In the genomic region with DNA sequence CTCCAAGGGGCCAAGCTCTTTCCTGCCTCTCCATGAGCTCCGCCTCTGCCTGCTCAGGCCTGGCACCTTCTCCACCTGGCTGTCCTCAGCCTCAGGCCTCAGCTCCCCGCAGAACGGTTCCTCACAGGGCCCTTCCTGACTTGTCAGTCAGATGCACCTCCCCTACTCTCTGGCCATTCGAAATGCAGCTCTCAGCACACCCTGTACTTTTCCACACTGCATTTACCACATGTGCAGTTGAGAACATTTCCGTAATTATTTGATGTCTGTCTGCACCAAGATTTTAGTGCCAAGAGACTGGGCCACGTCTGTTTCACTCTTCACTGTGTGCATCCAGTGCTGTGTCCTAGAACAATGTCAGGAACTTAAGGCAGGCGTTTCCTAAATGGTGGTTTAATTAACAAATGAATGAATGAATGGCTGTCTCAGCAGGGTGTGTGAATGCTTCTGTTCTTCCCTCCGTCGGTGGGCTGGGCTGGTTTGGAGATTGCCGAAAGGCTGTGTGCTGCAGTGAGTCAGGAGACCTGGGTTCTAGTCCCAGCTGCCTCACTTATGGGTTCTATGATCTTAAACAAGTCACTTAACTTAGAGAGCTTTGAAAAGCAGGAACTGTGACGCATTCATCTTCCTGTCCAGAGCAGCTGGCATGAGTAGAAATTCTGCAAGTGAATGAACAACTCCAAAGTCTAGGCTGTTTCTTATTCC, we compare ENCODE assay signal across 17 cellular contexts. TPM values are rescaled to one million over a fixed set of nuclear protein-coding genes. Genes with fewer than 3 reads are reported as not detected.
DNase-seq lines count a peak whose midpoint lies in the region; ATAC-seq, FAIRE-seq and TF ChIP-seq lines count a peak whose summit lies in the region.
"Had no signal": no experiment of that assay in that cellular context is flagged by ENCODE, and none has a peak within 500 bp of the region (broad histone marks: within the 10 kb centered on the region; RNA-seq: fewer than 3 reads in every experiment).

No MANE protein-coding gene starts in this region.

- peaks cover 12% of the 10 kb centered on the region for H3K4me1 Mint-ChIP-seq in astrocyte (ENCODE audit: low read depth, unreplicated experiment)

- H2BK5ac ChIP-seq in mesendoderm (ENCODE audit: low read length) = no peak overlapping the region

- H3K27me3 Mint-ChIP-seq in astrocyte (ENCODE audit: low read depth, unreplicated experiment) = peaks cover 48% of the 10 kb centered on the region

- WGBS in mesendoderm (ENCODE audit: extremely low coverage, insufficient coverage, low lambda C conversion rate) = no CpG with 5 or more reads among the region's 11 CpGs

- no peaks in the 10 kb centered on the region for H3K9me3 ChIP-seq in HUES6 (ENCODE audit: control insufficient read depth, insufficient read depth, low read depth, low read length)
- no peaks in the 10 kb centered on the region for H3K9me3 ChIP-seq in astrocyte (ENCODE audit: insufficient read depth, low read depth, low read length)

- in situ Hi-C loops in GM13977 (cut with MboI; ENCODE audit: low pct_unique_long_range_greater_than_20kb, low sequenced_read_pairs, unreplicated experiment) = no loop called here

- peak; percentile 31 for DNase-seq in NCI-H2029 treated with DMSO at 0.1 percent for 48 hours (lab: John Stamatoyannopoulos, UW)
- no peak for DNase-seq in NCI-H2029 (lab: John Stamatoyannopoulos, UW)
- no peak for DNase-seq in astrocyte (ENCODE audit: low read depth)
- DNase-seq in mesendoderm = peak; percentile 85
- no peak for DNase-seq in GM13977 (ENCODE audit: low spot score)
- DNase-seq: DMS153; NCI-H1436 treated with DMSO at 0.1 percent for 48 hours; nucleus accumbens; PC-9; stimulated activated CD4-positive, alpha-beta T cell treated with anti-CD3 and anti-CD28 coated beads, Interleukin-2, amount 100 ng/mL, for 24 hours; stimulated activated naive CD4-positive, alpha-beta T cell treated with Interleukin-2 at 50 U/mL for 16 hours; T-helper 9 cell had no signal

- H3K79me2 ChIP-seq in astrocyte (ENCODE audit: insufficient read depth, low read length) (no peaks in the 10 kb centered on the region), mesendoderm (ENCODE audit: control insufficient read depth, insufficient read depth, low read length) (no peaks in the 10 kb centered on the region)

- no peak overlapping the region for H3K18ac ChIP-seq in mesendoderm (ENCODE audit: low read length)

- no peak overlapping the region for H2BK15ac ChIP-seq in mesendoderm (replicated peaks; ENCODE audit: low read depth)

- no peak for FAIRE-seq in astrocyte (lab: Jason Lieb, UNC)
- FAIRE-seq: A204.1 had no signal

- H3K36me3 ChIP-seq in HUES6 (ENCODE audit: control insufficient read depth, insufficient read depth, low read length) = no peaks in the 10 kb centered on the region
- no peaks in the 10 kb centered on the region for H3K36me3 ChIP-seq in astrocyte (ENCODE audit: insufficient read depth, low read length)
- H3K36me3 ChIP-seq in mesendoderm (ENCODE audit: control insufficient read depth, insufficient read depth, low read length) = no peaks in the 10 kb centered on the region

- H3K9me3 Mint-ChIP-seq in astrocyte (ENCODE audit: unreplicated experiment) = peaks cover 2% of the 10 kb centered on the region

- H2AFZ ChIP-seq in astrocyte (ENCODE audit: low read depth, low read length) = no peak overlapping the region
- H2AFZ ChIP-seq: PC-9 had no signal

- no peaks in the 10 kb centered on the region for H4K20me1 ChIP-seq in astrocyte (ENCODE audit: insufficient read depth, low read length)

- H2BK120ac ChIP-seq in mesendoderm (ENCODE audit: low read depth, low read length) = no peak overlapping the region

- H3K27ac ChIP-seq in HUES6 (ENCODE audit: low read depth, low read length) (peak overlapping the region; percentile 89), astrocyte (ENCODE audit: low read depth, low read length) (no peak overlapping the region), mesendoderm (ENCODE audit: low read depth, low read length) (no peak overlapping the region)
- H3K27ac ChIP-seq: PC-9 had no signal

- H3K4me3 ChIP-seq in HUES6 (ENCODE audit: low read depth, low read length) = peak overlapping the region; percentile 27; the same call in 1 of the 2 replicates
- no peak overlapping the region for H3K4me3 ChIP-seq in astrocyte (ENCODE audit: insufficient read depth, low read depth, low read length)
- no peak overlapping the region for H3K4me3 ChIP-seq in mesendoderm (ENCODE audit: low read length)
- H3K4me3 ChIP-seq: PC-9 had no signal

- H4K8ac ChIP-seq in mesendoderm (ENCODE audit: low read depth, low read length) = no peak overlapping the region

- peak overlapping the region; percentile 40 for H3K56ac ChIP-seq in mesendoderm (ENCODE audit: low read length)

- no peak overlapping the region for H4K5ac ChIP-seq in mesendoderm (ENCODE audit: low read length)

- TF ChIP-seq CTCF in astrocyte (IDR thresholded peaks at IDR 0.05; ENCODE audit: insufficient read depth, low read depth, low read length) (no peak), GM13977 (IDR thresholded peaks at IDR 0.05; ENCODE audit: extremely low read depth, insufficient read depth, missing control alignments) (no peak)

- no peak for ATAC-seq in HG02852 (IDR thresholded peaks at IDR 0.05; ENCODE audit: unreplicated experiment)
- ATAC-seq in HG03571 (IDR thresholded peaks at IDR 0.05; ENCODE audit: unreplicated experiment) = no peak

- no peak overlapping the region for H2AK5ac ChIP-seq in mesendoderm (ENCODE audit: low read length)

- no peaks in the 10 kb centered on the region for H3K36me3 Mint-ChIP-seq in astrocyte (ENCODE audit: low read depth, unreplicated experiment)

- H3K23ac ChIP-seq in mesendoderm (ENCODE audit: low read length) = no peak overlapping the region

- peaks cover 1% of the 10 kb centered on the region; the same call in 1 of the 2 replicates for H3K27me3 ChIP-seq in HUES6 (ENCODE audit: control insufficient read depth, insufficient read depth, low read length)
- H3K27me3 ChIP-seq in astrocyte (ENCODE audit: insufficient read depth, low read length) = peaks cover 26% of the 10 kb centered on the region
- H3K27me3 ChIP-seq in mesendoderm (ENCODE audit: insufficient read depth, low read length, poor library complexity) = no peaks in the 10 kb centered on the region

- no peaks in the 10 kb centered on the region for H3K79me1 ChIP-seq in mesendoderm (ENCODE audit: low read length)

- H3K9ac ChIP-seq in HUES6 (ENCODE audit: low read length) (peak overlapping the region; percentile 81), astrocyte (ENCODE audit: low read length) (no peak overlapping the region), mesendoderm (ENCODE audit: low read length) (no peak overlapping the region)

- no peak overlapping the region for H3K4me3 Mint-ChIP-seq in astrocyte (ENCODE audit: unreplicated experiment)

- H3K4me1 ChIP-seq in HUES6 (ENCODE audit: control insufficient read depth, insufficient read depth, low read length) (peaks cover 75% of the 10 kb centered on the region), astrocyte (ENCODE audit: insufficient read depth, low read length) (no peaks in the 10 kb centered on the region), mesendoderm (ENCODE audit: control insufficient read depth, low read depth, low read length) (peaks cover 3% of the 10 kb centered on the region)

- H3K4me2 ChIP-seq in astrocyte (ENCODE audit: low read length) (no peak overlapping the region), mesendoderm (ENCODE audit: low read length) (no peak overlapping the region)
- H3K4me2 ChIP-seq: PC-9 had no signal

- H3K27ac Mint-ChIP-seq in astrocyte (ENCODE audit: unreplicated experiment) = peak overlapping the region; percentile 71

- H3K4ac ChIP-seq in mesendoderm (ENCODE audit: low read depth, low read length) = no peak overlapping the region

RNA-seq across cellular contexts. Expression of a gene that starts 5.4 kb away (rescaled TPM):
- 0.02 and 0.05 TPM in 2 replicates for total RNA-seq in astrocyte
- 0.24 TPM for polyA plus RNA-seq in mesendoderm (2013, experiment 1 of 2)
- 0.27 TPM for polyA plus RNA-seq in mesendoderm (2013, experiment 2 of 2)
- total RNA-seq: fibroblast of lung had no signal
- polyA plus RNA-seq: fibroblast of lung had no signal

Comparison
In these comparisons a context has a peak if more than half of its experiments do, and no peak if none do; other contexts are left out.
1. DNase-seq: peak in NCI-H2029 treated with DMSO at 0.1 percent for 48 hours (single experiment) and mesendoderm (single experiment); none in NCI-H2029 (single experiment), astrocyte (single experiment) and GM13977 (single experiment).